Comparison of ENCODE assay signal across 22 cellular contexts in the genomic region with DNA sequence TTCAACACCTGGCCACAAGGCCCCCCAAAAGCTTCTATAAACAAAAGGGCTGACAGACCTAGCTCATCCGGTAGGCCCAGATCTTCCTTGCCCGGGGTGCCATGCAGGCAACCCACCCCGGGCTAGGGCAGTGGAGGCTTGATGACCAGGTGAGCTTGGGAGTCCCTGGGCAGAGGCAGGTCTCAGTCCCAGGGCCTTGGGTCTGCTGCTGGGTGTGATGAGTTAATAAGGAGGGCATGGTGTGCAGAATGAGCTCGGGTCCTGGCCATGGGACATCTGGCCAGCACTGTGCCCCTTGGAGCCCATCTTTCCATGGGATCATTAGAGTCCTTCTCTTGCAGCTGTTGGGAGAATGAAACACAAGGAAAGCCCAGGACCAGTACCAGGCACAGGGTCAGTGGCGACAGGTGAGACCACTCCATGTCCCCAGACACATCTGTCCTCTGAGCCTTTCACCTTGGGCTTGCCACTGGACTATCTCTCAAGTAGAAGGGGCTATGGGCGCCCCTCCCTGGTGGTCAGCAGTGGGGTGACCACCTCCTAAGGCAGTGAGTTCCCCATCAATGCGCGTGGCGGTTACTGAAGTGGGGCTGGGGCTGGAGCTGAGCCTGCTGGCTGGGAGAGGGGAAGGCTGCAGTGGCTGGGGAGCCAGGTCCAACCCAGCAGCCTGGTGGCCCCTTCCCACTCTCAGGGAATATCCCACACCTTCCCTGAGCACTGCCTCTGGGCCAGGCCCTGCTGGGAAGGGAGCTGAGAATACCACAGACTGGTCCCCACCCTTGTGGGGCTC. TPM values are rescaled to one million over a fixed set of nuclear protein-coding genes. Genes with fewer than 3 reads are reported as not detected.
DNase-seq lines count a peak whose midpoint lies in the region; ATAC-seq and TF ChIP-seq lines count a peak whose summit lies in the region.
"Had no signal": no experiment of that assay in that cellular context is flagged by ENCODE, and none has a peak within 500 bp of the region (broad histone marks: within the 10 kb centered on the region; RNA-seq: fewer than 3 reads in every experiment).

No MANE protein-coding gene starts in this region.

- H3K36me3 ChIP-seq in Caco-2 (ENCODE audit: control insufficient read depth, insufficient read depth, low read length) (no peaks in the 10 kb centered on the region), SJSA1 (no peaks in the 10 kb centered on the region), left lung (no peaks in the 10 kb centered on the region), spleen (no peaks in the 10 kb centered on the region)

- BruUV-seq in Caco-2 (replicated peaks; lab: Mats Ljungman, UMichigan) = no TSS peak

- peaks cover 8% of the 10 kb centered on the region for H3K36me3 Mint-ChIP-seq in Caco-2 (ENCODE audit: insufficient read depth, unreplicated experiment)
- no peaks in the 10 kb centered on the region for H3K36me3 Mint-ChIP-seq in activated T-helper 17 cell treated with anti-CD3 and anti-CD28 coated beads, Interleukin-2, amount 50 U/mL, for 72 hours (ENCODE audit: low read depth)
- H3K36me3 Mint-ChIP-seq: CD8-positive, alpha-beta memory T cell had no signal

- no peaks in the 10 kb centered on the region for H3K27me3 Mint-ChIP-seq in Caco-2 (ENCODE audit: insufficient read depth, unreplicated experiment)
- H3K27me3 Mint-ChIP-seq in activated T-helper 17 cell treated with anti-CD3 and anti-CD28 coated beads, Interleukin-2, amount 50 U/mL, for 72 hours = no peaks in the 10 kb centered on the region
- H3K27me3 Mint-ChIP-seq: activated CD4-positive, alpha-beta T cell treated with anti-CD3 and anti-CD28 coated beads for 36 hours; activated naive CD8-positive, alpha-beta T cell treated with anti-CD3 and anti-CD28 coated beads, Interleukin-2, amount 50 U/mL, for 24 hours; CD8-positive, alpha-beta memory T cell; central memory CD8-positive, alpha-beta T cell had no signal

- ATAC-seq in left lung = no peak
- ATAC-seq in activated T-helper 17 cell treated with anti-CD3 and anti-CD28 coated beads, Interleukin-2, amount 50 U/mL, for 72 hours (replicated peaks) = no peak
- ATAC-seq: activated CD4-positive, alpha-beta T cell treated with anti-CD3 and anti-CD28 coated beads for 36 hours; activated naive CD8-positive, alpha-beta T cell treated with anti-CD3 and anti-CD28 coated beads, Interleukin-2, amount 50 U/mL, for 24 hours had no signal

- H3K4me1 ChIP-seq in Caco-2 (peaks cover 63% of the 10 kb centered on the region), SJSA1 (replicated peaks) (peaks cover 49% of the 10 kb centered on the region), left lung (peaks cover 13 to 15% of the 10 kb centered on the region in 2 donors), spleen (peaks cover 0 to 24% (median 8%) of the 10 kb centered on the region in 6 donors)

- CTCF ChIA-PET in Caco-2 (lab: Charles Lee) = interaction anchor here (0.6 to 1.6 kb wide), 5 partner anchors 7 to 123 kb away, joined by 3 to 10 read pairs (median 5); a partner anchor contains a TSS

- POLR2A ChIA-PET in Caco-2 (lab: Charles Lee) = interaction anchor here (0.6 to 2.3 kb wide), 4 partner anchors 19 to 105 kb away, joined by 3 to 22 read pairs (median 5); a partner anchor contains a TSS

- peak overlapping the region; percentile 98 for H3K27ac ChIP-seq in SJSA1
- peak overlapping the region in 1 of 2 donors; percentile 45 for H3K27ac ChIP-seq in left lung
- peak overlapping the region in 6 of 8 donors; percentile 58 to 74 (median 68) for H3K27ac ChIP-seq in spleen
- H3K27ac ChIP-seq: parathyroid adenoma had no signal

- no peak overlapping the region for H3K4me3 ChIP-seq in Caco-2 (ENCODE audit: low read depth, low read length)
- H3K4me3 ChIP-seq in SJSA1 = no peak overlapping the region
- no peak overlapping the region for H3K4me3 ChIP-seq in left lung
- no peak overlapping the region for H3K4me3 ChIP-seq in spleen

- DNase-seq in Caco-2 = no peak
- DNase-seq in SJSA1 (ENCODE audit: low read depth in 1 of 2, low spot score in 2 of 2) = no peak
- peak; percentile 30 to 55 for DNase-seq in left lung
- no peak for DNase-seq in spleen
- no peak for DNase-seq in NCI-H1092 (lab: John Stamatoyannopoulos, UW)
- no peak for DNase-seq in T-helper 9 cell
- DNase-seq in anterior cingulate cortex (lab: John Stamatoyannopoulos, UW) = no peak
- DNase-seq: activated CD4-positive, alpha-beta T cell treated with anti-CD3 and anti-CD28 coated beads for 36 hours; activated naive CD8-positive, alpha-beta T cell treated with anti-CD3 and anti-CD28 coated beads, Interleukin-2, amount 50 U/mL, for 24 hours; kidney glomerular epithelial cell; NCI-H1436 treated with DMSO at 0.1 percent for 48 hours; NCI-H748 treated with DMSO at 0.1 percent for 48 hours had no signal

- WGBS in spleen, 5 donors = 90 to 98% (median 93%) methylated on average over 4 to 9 of the region's 9 CpGs

- H3K27ac Mint-ChIP-seq in Caco-2 (ENCODE audit: unreplicated experiment) = peak overlapping the region; percentile 94
- H3K27ac Mint-ChIP-seq in activated T-helper 17 cell treated with anti-CD3 and anti-CD28 coated beads, Interleukin-2, amount 50 U/mL, for 72 hours = no peak overlapping the region
- H3K27ac Mint-ChIP-seq: activated CD4-positive, alpha-beta T cell treated with anti-CD3 and anti-CD28 coated beads for 36 hours; activated naive CD8-positive, alpha-beta T cell treated with anti-CD3 and anti-CD28 coated beads, Interleukin-2, amount 50 U/mL, for 24 hours; activated T-helper 2 cell treated with anti-CD3 and anti-CD28 coated beads, Interferon-gamma antibody, Interleukin-2, Interleukin-4, amounts not matched to agents 10 μg/mL and 5 μg/mL and 100 μg/mL, durations not matched to agents 14 hours and 24 hours and 36 hours; endodermal cell had no signal

- intact Hi-C loops in Caco-2 (cut with micrococcal nuclease; ENCODE audit: unreplicated experiment) = no loop called here
- intact Hi-C loops in left lung (cut with DNase I) = no loop called here
- intact Hi-C loops in spleen (cut with DNase I; ENCODE audit: low total_unique reads) = no loop called here

- TF ChIP-seq CTCF in Caco-2 (IDR thresholded peaks at IDR 0.05; ENCODE audit: insufficient read depth in 1 of 2, low read depth in 1 of 2, low read length in 1 of 2, severe bottlenecking in 1 of 2, unreplicated experiment in 1 of 2) (no peak), left lung (IDR thresholded peaks at IDR 0.05) (no peak), spleen (IDR thresholded peaks at IDR 0.05 in 8 of 11, conservative IDR thresholded peaks at IDR 0.05 in 3 of 11) (no peak)

- H3K4me1 Mint-ChIP-seq in Caco-2 (ENCODE audit: low read depth, unreplicated experiment) = peaks cover 53% of the 10 kb centered on the region
- H3K4me1 Mint-ChIP-seq in activated T-helper 17 cell treated with anti-CD3 and anti-CD28 coated beads, Interleukin-2, amount 50 U/mL, for 72 hours = peaks cover 6% of the 10 kb centered on the region

- H3K27me3 ChIP-seq in Caco-2 (replicated peaks; ENCODE audit: control insufficient read depth, insufficient read depth, low read length) (no peaks in the 10 kb centered on the region), SJSA1 (replicated peaks) (no peaks in the 10 kb centered on the region), left lung (no peaks in the 10 kb centered on the region), spleen (replicated peaks in 1 of 7) (no peaks in the 10 kb centered on the region)

- TF ChIP-seq POLR2A in spleen (IDR thresholded peaks at IDR 0.05) = no peak

- no peaks in the 10 kb centered on the region for H3K9me3 Mint-ChIP-seq in Caco-2 (ENCODE audit: unreplicated experiment)
- H3K9me3 Mint-ChIP-seq in activated T-helper 17 cell treated with anti-CD3 and anti-CD28 coated beads, Interleukin-2, amount 50 U/mL, for 72 hours = no peaks in the 10 kb centered on the region
- H3K9me3 Mint-ChIP-seq: activated naive CD8-positive, alpha-beta T cell treated with anti-CD3 and anti-CD28 coated beads, Interleukin-2, amount 50 U/mL, for 24 hours; activated T-helper 2 cell treated with anti-CD3 and anti-CD28 coated beads, Interferon-gamma antibody, Interleukin-2, Interleukin-4, amounts not matched to agents 10 μg/mL and 5 μg/mL and 100 μg/mL, durations not matched to agents 14 hours and 24 hours and 36 hours; CD8-positive, alpha-beta memory T cell; central memory CD8-positive, alpha-beta T cell; endodermal cell had no signal

- H3K4me3 Mint-ChIP-seq in Caco-2 (ENCODE audit: unreplicated experiment) = no peak overlapping the region
- H3K4me3 Mint-ChIP-seq in activated T-helper 17 cell treated with anti-CD3 and anti-CD28 coated beads, Interleukin-2, amount 50 U/mL, for 72 hours = no peak overlapping the region
- H3K4me3 Mint-ChIP-seq: activated CD4-positive, alpha-beta T cell treated with anti-CD3 and anti-CD28 coated beads for 36 hours; activated naive CD8-positive, alpha-beta T cell treated with anti-CD3 and anti-CD28 coated beads, Interleukin-2, amount 50 U/mL, for 24 hours; CD8-positive, alpha-beta memory T cell; central memory CD8-positive, alpha-beta T cell; endodermal cell had no signal

- H3K9me3 ChIP-seq in Caco-2 (no peaks in the 10 kb centered on the region), SJSA1 (replicated peaks) (no peaks in the 10 kb centered on the region), left lung (no peaks in the 10 kb centered on the region), spleen (no peaks in the 10 kb centered on the region)

RNA-seq across cellular contexts. Expression of a gene that starts 20.1 kb away (rescaled TPM):
- total RNA-seq in Caco-2 (2022) (284 and 311 TPM in 2 replicates), left lung (100 to 1,000 TPM; 259 to 338 TPM), spleen (100 to 1,000 TPM; 120 to 309 (median 197) TPM)
- 193 and 199 TPM in 2 replicates for total RNA-seq in SJSA1 (2014; rRNA removed; shearing (Covaris generic))
- 100 to 1,000 TPM in 1 of 3 donors, 10 to 100 TPM in 2; 52.3 to 114 (median 83.0) TPM for polyA plus RNA-seq in spleen
- total RNA-seq in activated T-helper 17 cell treated with anti-CD3 and anti-CD28 coated beads, Interleukin-2, amount 50 U/mL, for 72 hours = 100 to 1,000 TPM; 204 to 207 TPM

RNA-seq across cellular contexts. Expression of a gene that starts 50.3 kb away (rescaled TPM):
- total RNA-seq in Caco-2 (2022) (not detected in 2 replicates), left lung (under 1 TPM; 0.61 to 0.79 TPM), spleen (10 to 100 TPM; 25.1 to 52.1 (median 40.4) TPM)
- total RNA-seq in SJSA1 (2014; rRNA removed; shearing (Covaris generic)) = not detected in 2 replicates
- 100 to 1,000 TPM in 2 of 3 donors, 10 to 100 TPM in 1; 65.9 to 142 (median 119) TPM for polyA plus RNA-seq in spleen
- total RNA-seq in activated T-helper 17 cell treated with anti-CD3 and anti-CD28 coated beads, Interleukin-2, amount 50 U/mL, for 72 hours = not detected
- total RNA-seq: activated CD4-positive, alpha-beta T cell treated with anti-CD3 and anti-CD28 coated beads for 36 hours; CD8-positive, alpha-beta memory T cell; Daoy; H1; MCF 10A; myocyte had no signal
- polyA plus RNA-seq: CD8-positive, alpha-beta memory T cell; H1 had no signal

Comparison
In these comparisons a context has a peak if more than half of its experiments do, and no peak if none do; other contexts are left out.
1. DNase-seq: peak in left lung (2 of 2); none in Caco-2 (0 of 2), SJSA1 (0 of 2), spleen (single experiment), NCI-H1092 (single experiment), T-helper 9 cell (single experiment) and anterior cingulate cortex (0 of 58).
2. RNA of a gene that starts 50.3 kb away (total RNA-seq): 25.1 to 52.1 TPM in spleen; 0.61 to 0.79 TPM in left lung, not detected in activated T-helper 17 cell treated with anti-CD3 and anti-CD28 coated beads, Interleukin-2, amount 50 U/mL, for 72 hours, not detected in Caco-2 and not detected in SJSA1; every median in the first group is over 10 times any median in the second.